Comparison of ENCODE assay signal across 1 cellular context in genomic region chr6:110958332-110959192, GRCh38.
TF ChIP-seq lines count a peak whose summit lies in the region.

Gene GTF3C6, plus strand, starts transcription at chr6:110958706. Its CDS starts 64 bp downstream, at chr6:110958770.

TF ChIP-seq in liver, 16 proteins besides CTCF, POLR2A, EP300 and RAD21 (continued from another document):
- TF ChIP-seq ZBTB33 (IDR thresholded peaks at IDR 0.05): no peak
- no peak for TF ChIP-seq HNF4G (IDR thresholded peaks at IDR 0.05)
- no peak for TF ChIP-seq JUND (IDR thresholded peaks at IDR 0.05)
